In the genomic region with DNA sequence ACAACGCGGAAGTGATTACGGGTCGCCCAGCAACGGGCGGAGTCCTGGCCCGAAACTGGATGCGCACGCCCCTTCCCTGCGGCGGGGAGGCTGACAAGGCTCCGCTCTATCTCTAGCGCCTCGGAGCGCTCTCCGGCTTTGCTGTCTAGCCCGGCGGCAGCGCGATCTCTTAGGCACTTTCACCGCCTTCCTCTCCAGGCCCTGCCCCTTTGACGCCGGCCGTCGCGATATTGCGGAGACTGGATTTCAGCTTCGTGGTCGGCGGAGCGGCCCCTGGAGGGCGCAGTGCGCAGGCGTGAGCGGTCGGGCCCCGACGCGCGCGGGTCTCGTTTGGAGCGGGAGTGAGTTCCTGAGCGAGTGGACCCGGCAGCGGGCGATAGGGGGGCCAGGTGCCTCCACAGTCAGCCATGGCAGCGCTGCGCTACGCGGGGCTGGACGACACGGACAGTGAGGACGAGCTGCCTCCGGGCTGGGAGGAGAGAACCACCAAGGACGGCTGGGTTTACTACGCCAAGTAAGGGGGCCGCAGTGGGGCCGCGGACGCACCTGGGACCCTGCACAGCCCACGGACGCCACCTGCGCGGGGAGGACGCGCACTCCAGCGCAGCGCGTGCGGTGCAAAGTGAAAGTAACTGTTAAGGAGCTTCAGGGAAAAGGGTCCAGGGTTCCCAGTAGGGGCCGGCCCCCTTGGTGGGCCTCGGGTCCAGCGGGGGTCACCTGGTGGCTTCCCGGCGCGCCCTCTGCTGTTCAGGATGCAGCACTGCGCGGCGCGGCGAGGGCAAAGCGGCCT, we compare ENCODE assay signal across 1 cellular context.
TF ChIP-seq lines count a peak whose summit lies in the region.

TSS of gene WWOX (plus strand) at position 283 of the 790 bp plus-strand sequence.

TF ChIP-seq in K562, 482 proteins besides CTCF, POLR2A, EP300 and RAD21 (continued from another document and continues in another):
- peak; percentile 96 for TF ChIP-seq FIP1L1 (IDR thresholded peaks at IDR 0.05; ENCODE audit: low read depth, low read length, poor library complexity, severe bottlenecking)
- no peak for TF ChIP-seq HES1 (IDR thresholded peaks at IDR 0.05; ENCODE audit: low read depth)
- TF ChIP-seq ZNF830 (CRISPR knock-in tag; IDR thresholded peaks at IDR 0.05), result 0 out of 2 replicates have a peak, but pooled peaks have one; percentile 56
- TF ChIP-seq CCAR2 (IDR thresholded peaks at IDR 0.05; ENCODE audit: low read depth, low read length), result no peak
- peak; percentile 78 for TF ChIP-seq ZNF143 (CRISPR knock-in tag; IDR thresholded peaks at IDR 0.05)
- TF ChIP-seq FOXJ3 (CRISPR knock-in tag; IDR thresholded peaks at IDR 0.05), result 0 out of 2 replicates have a peak, but pooled peaks have one; percentile 39
- TF ChIP-seq HNRNPH1 (optimal IDR thresholded peaks at IDR 0.05; ENCODE audit: low read depth, low read length), result no peak
- no peak for TF ChIP-seq ZNF23 (CRISPR knock-in tag; IDR thresholded peaks at IDR 0.05)
- no peak; a peak in 1 of 6 replicates for TF ChIP-seq ZBTB11 (CRISPR knock-in tag; IDR thresholded peaks at IDR 0.05)
- no peak for TF ChIP-seq KDM1A (IDR thresholded peaks at IDR 0.05)
- no peak for TF ChIP-seq CHD4 (IDR thresholded peaks at IDR 0.05; ENCODE audit: insufficient read depth, insufficient replicate concordance, low read depth, low read length, poor library complexity, severe bottlenecking)
- TF ChIP-seq, protein P1, sequence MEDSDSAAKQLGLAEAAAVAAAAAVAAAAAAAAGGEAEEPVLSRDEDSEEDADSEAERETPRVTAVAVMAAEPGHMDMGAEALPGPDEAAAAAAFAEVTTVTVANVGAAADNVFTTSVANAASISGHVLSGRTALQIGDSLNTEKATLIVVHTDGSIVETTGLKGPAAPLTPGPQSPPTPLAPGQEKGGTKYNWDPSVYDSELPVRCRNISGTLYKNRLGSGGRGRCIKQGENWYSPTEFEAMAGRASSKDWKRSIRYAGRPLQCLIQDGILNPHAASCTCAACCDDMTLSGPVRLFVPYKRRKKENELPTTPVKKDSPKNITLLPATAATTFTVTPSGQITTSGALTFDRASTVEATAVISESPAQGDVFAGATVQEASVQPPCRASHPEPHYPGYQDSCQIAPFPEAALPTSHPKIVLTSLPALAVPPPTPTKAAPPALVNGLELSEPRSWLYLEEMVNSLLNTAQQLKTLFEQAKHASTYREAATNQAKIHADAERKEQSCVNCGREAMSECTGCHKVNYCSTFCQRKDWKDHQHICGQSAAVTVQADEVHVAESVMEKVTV (CRISPR knock-in tag; IDR thresholded peaks at IDR 0.05), result peak; percentile 64
- TF ChIP-seq, protein P2, sequence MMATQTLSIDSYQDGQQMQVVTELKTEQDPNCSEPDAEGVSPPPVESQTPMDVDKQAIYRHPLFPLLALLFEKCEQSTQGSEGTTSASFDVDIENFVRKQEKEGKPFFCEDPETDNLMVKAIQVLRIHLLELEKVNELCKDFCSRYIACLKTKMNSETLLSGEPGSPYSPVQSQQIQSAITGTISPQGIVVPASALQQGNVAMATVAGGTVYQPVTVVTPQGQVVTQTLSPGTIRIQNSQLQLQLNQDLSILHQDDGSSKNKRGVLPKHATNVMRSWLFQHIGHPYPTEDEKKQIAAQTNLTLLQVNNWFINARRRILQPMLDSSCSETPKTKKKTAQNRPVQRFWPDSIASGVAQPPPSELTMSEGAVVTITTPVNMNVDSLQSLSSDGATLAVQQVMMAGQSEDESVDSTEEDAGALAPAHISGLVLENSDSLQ (IDR thresholded peaks at IDR 0.05), result peak; percentile 85
- peak; percentile 43; the same call in 1 of the 2 replicates for TF ChIP-seq ARID1B (IDR thresholded peaks at IDR 0.05)
- no peak for TF ChIP-seq RNF219 (CRISPR knock-in tag; IDR thresholded peaks at IDR 0.05)
- TF ChIP-seq CEBPG (CRISPR knock-in tag; IDR thresholded peaks at IDR 0.05), result no peak
- TF ChIP-seq CEBPG (tag; conservative IDR thresholded peaks at IDR 0.05 in 1 of 2, IDR thresholded peaks at IDR 0.05 in 1 of 2), result no peak
- no peak for TF ChIP-seq DDX20 (tag; IDR thresholded peaks at IDR 0.05; ENCODE audit: low read depth)
- no peak for TF ChIP-seq ZBTB5 (IDR thresholded peaks at IDR 0.05)
- no peak; the same call in 1 of the 2 replicates for TF ChIP-seq MTA1 (IDR thresholded peaks at IDR 0.05; ENCODE audit: borderline replicate concordance)
- TF ChIP-seq, protein P3, sequence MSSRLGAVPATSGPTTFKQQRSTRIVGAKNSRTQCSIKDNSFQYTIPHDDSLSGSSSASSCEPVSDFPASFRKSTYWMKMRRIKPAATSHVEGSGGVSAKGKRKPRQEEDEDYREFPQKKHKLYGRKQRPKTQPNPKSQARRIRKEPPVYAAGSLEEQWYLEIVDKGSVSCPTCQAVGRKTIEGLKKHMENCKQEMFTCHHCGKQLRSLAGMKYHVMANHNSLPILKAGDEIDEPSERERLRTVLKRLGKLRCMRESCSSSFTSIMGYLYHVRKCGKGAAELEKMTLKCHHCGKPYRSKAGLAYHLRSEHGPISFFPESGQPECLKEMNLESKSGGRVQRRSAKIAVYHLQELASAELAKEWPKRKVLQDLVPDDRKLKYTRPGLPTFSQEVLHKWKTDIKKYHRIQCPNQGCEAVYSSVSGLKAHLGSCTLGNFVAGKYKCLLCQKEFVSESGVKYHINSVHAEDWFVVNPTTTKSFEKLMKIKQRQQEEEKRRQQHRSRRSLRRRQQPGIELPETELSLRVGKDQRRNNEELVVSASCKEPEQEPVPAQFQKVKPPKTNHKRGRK (tag; IDR thresholded peaks at IDR 0.05), result no peak
- peak; percentile 97 for TF ChIP-seq TOE1 (IDR thresholded peaks at IDR 0.05; ENCODE audit: borderline replicate concordance)
- TF ChIP-seq TOE1 (CRISPR knock-in tag; IDR thresholded peaks at IDR 0.05; ENCODE audit: borderline replicate concordance, low read depth), result no peak
- TF ChIP-seq ZNF431 (CRISPR knock-in tag; IDR thresholded peaks at IDR 0.05), result no peak
- TF ChIP-seq, protein P4, sequence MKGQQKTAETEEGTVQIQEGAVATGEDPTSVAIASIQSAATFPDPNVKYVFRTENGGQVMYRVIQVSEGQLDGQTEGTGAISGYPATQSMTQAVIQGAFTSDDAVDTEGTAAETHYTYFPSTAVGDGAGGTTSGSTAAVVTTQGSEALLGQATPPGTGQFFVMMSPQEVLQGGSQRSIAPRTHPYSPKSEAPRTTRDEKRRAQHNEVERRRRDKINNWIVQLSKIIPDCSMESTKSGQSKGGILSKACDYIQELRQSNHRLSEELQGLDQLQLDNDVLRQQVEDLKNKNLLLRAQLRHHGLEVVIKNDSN (CRISPR knock-in tag; IDR thresholded peaks at IDR 0.05), result peak; percentile 39; the same call in 1 of the 2 replicates
- 0 out of 2 replicates have a peak, but pooled peaks have one; percentile 57 for TF ChIP-seq ZNF76 (CRISPR knock-in tag; IDR thresholded peaks at IDR 0.05; ENCODE audit: borderline replicate concordance)
- peak; percentile 75 for TF ChIP-seq ETV5 (CRISPR knock-in tag; IDR thresholded peaks at IDR 0.05; ENCODE audit: low read depth)
- TF ChIP-seq CUX1 (CRISPR knock-in tag; IDR thresholded peaks at IDR 0.05), result no peak
- TF ChIP-seq PML (IDR thresholded peaks at IDR 0.05; ENCODE audit: low read length), result no peak
- no peak for TF ChIP-seq MIER1 (IDR thresholded peaks at IDR 0.05; ENCODE audit: low read depth)
- TF ChIP-seq FUS (optimal IDR thresholded peaks at IDR 0.05; ENCODE audit: low read depth, low read length), result no peak
- TF ChIP-seq BRD9 (IDR thresholded peaks at IDR 0.05; ENCODE audit: low read depth, partially characterized antibody), result no peak
- 0 out of 2 replicates have a peak, but pooled peaks have one; percentile 11 for TF ChIP-seq ZNF24 (IDR thresholded peaks at IDR 0.05)
- TF ChIP-seq CXXC5 (CRISPR knock-in tag; IDR thresholded peaks at IDR 0.05), result peak; percentile 98
- peak; percentile 45 for TF ChIP-seq POLR2B (IDR thresholded peaks at IDR 0.05; ENCODE audit: low read depth, partially characterized antibody)
- no peak for TF ChIP-seq NFE2L1 (tag; IDR thresholded peaks at IDR 0.05; ENCODE audit: borderline replicate concordance, low read depth)
- no peak for TF ChIP-seq FOXJ2 (tag; IDR thresholded peaks at IDR 0.05)
- no peak for TF ChIP-seq TRIM28 (IDR thresholded peaks at IDR 0.05)
- TF ChIP-seq HNRNPUL1 (IDR thresholded peaks at IDR 0.05; ENCODE audit: low read length), result no peak
